Comparison of ENCODE assay signal across 26 cellular contexts in the genomic region with DNA sequence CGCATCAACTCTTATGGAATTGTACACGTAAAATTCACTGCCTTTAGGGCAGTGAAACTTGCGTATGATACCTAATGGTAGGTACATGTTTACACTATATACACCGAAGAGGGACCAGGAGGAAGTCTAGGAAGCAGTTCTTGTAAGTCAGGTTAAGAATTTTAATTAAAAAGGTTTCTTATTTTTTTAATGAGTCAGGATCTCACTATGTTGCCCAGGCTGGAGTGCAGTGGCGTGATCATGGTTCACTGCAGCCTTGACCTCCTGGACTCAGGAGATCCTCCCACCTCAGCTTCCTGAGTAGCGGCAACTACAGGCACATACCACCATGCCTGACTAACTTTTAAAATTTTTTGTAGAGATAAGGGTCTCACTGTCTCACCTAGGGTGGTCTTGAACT.
"Had no signal": no experiment of that assay in that cellular context is flagged by ENCODE, and none has a peak within 500 bp of the region (broad histone marks: within the 10 kb centered on the region; RNA-seq: fewer than 3 reads in every experiment).

No MANE protein-coding gene starts in this region.

- H3K4me3 ChIP-seq: coronary artery, dorsolateral prefrontal cortex, esophagus muscularis mucosa, gastroesophageal sphincter, heart left ventricle, hepatocyte, left lung, lower lobe of right lung, mucosa of descending colon had no signal

- H3K36me3 Mint-ChIP-seq: immature natural killer cell, mesothelial cell of epicardium, naive B cell had no signal

- DNase-seq: dermis blood vessel endothelial cell; dorsolateral prefrontal cortex; effector CD4-positive, alpha-beta T cell; effector memory CD4-positive, alpha-beta T cell; foreskin keratinocyte; heart left ventricle; hypothalamus; immature natural killer cell; islet precursor cell; kidney; kidney glomerular epithelial cell; left cardiac atrium; left lung; left ventricle myocardium superior; lower lobe of right lung; mesenchymal stem cell; mucosa of descending colon; naive B cell had no signal

- FAIRE-seq: colon, endothelial cell of umbilical vein, frontal cortex, kidney had no signal

- H3K4me3 Mint-ChIP-seq: immature natural killer cell, mesothelial cell of epicardium, naive B cell had no signal

- H3K9me3 ChIP-seq: esophagus muscularis mucosa, gastroesophageal sphincter, heart left ventricle, left lung, lower lobe of right lung, mucosa of descending colon had no signal

- ATAC-seq: foreskin keratinocyte, gastroesophageal sphincter, heart left ventricle, left cardiac atrium, left lung, left ventricle myocardium superior, lower lobe of right lung, mucosa of descending colon had no signal

- H3K27ac ChIP-seq: coronary artery, dorsolateral prefrontal cortex, esophagus muscularis mucosa, foreskin keratinocyte, gastroesophageal sphincter, heart left ventricle, hepatocyte, left lung, lower lobe of right lung had no signal

- H3K9me3 Mint-ChIP-seq: immature natural killer cell, mesothelial cell of epicardium, naive B cell had no signal

- H3K27me3 ChIP-seq: dorsolateral prefrontal cortex, esophagus muscularis mucosa, foreskin keratinocyte, gastroesophageal sphincter, heart left ventricle, hepatocyte, left lung had no signal

- H3K27me3 Mint-ChIP-seq: naive B cell had no signal

- H3K4me1 ChIP-seq: foreskin keratinocyte had no signal

- H3K36me3 ChIP-seq: esophagus muscularis mucosa, gastroesophageal sphincter, heart left ventricle, left lung, lower lobe of right lung had no signal

- H3K27ac Mint-ChIP-seq: immature natural killer cell, mesothelial cell of epicardium had no signal
